In the genomic region with DNA sequence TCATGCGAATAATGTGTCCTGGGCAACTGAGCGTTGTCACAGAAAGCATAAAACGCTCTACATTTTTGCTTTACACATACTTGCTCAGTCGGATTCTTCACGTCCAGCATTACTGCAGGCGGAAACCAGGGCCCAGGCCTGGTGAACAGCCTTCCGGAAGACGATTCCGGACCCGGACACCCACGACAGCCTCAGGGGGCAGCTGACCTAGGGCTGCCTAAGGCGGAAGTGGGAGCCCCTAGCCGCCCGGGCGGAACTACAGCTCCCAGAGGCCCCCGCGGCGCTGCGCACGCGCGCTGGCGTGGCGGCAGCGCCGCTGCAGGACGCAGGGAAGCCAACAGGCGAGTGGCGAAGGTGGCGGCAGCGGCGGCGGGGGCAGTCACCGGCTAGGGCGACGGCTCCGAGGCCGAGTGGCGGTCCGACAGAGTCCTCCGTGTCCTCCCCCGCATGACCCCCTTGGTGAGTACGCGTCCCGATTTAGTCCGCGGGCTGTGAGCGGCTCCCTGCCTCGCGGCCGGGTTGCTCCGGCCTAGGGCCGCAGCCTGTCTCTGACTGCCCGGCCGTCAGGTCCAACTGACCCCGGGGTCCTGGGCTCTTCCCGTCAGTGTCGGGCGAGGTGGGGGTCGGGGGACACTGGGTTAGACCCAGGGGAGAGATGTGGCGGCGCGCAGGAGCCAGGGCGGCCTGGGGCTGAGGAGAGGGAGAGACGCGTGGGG, we compare ENCODE assay signal across 8 cellular contexts. TPM values are rescaled to one million over a fixed set of nuclear protein-coding genes. Genes with fewer than 3 reads are reported as not detected.
A peak's percentile ranks its signal among the peaks of the same experiment; 100 is the strongest.
DNase-seq lines count a peak whose midpoint lies in the region; ATAC-seq and TF ChIP-seq lines count a peak whose summit lies in the region.

A gene with protein sequence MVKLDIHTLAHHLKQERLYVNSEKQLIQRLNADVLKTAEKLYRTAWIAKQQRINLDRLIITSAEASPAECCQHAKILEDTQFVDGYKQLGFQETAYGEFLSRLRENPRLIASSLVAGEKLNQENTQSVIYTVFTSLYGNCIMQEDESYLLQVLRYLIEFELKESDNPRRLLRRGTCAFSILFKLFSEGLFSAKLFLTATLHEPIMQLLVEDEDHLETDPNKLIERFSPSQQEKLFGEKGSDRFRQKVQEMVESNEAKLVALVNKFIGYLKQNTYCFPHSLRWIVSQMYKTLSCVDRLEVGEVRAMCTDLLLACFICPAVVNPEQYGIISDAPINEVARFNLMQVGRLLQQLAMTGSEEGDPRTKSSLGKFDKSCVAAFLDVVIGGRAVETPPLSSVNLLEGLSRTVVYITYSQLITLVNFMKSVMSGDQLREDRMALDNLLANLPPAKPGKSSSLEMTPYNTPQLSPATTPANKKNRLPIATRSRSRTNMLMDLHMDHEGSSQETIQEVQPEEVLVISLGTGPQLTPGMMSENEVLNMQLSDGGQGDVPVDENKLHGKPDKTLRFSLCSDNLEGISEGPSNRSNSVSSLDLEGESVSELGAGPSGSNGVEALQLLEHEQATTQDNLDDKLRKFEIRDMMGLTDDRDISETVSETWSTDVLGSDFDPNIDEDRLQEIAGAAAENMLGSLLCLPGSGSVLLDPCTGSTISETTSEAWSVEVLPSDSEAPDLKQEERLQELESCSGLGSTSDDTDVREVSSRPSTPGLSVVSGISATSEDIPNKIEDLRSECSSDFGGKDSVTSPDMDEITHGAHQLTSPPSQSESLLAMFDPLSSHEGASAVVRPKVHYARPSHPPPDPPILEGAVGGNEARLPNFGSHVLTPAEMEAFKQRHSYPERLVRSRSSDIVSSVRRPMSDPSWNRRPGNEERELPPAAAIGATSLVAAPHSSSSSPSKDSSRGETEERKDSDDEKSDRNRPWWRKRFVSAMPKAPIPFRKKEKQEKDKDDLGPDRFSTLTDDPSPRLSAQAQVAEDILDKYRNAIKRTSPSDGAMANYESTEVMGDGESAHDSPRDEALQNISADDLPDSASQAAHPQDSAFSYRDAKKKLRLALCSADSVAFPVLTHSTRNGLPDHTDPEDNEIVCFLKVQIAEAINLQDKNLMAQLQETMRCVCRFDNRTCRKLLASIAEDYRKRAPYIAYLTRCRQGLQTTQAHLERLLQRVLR (N-terminal part only) (plus strand): TSS at position 326 of the 716 bp plus-strand sequence. CDS start 37,096 bp downstream, outside the sequence.

- peaks cover 4 to 32% (median 15%) of the 10 kb centered on the region in 4 donors for H3K4me1 ChIP-seq in transverse colon

- H3K9me3 Mint-ChIP-seq in activated naive CD8-positive, alpha-beta T cell treated with anti-CD3 and anti-CD28 coated beads, Interleukin-2, amount 50 U/mL, for 24 hours: no peaks in the 10 kb centered on the region

- H3K4me3 Mint-ChIP-seq in activated naive CD8-positive, alpha-beta T cell treated with anti-CD3 and anti-CD28 coated beads, Interleukin-2, amount 50 U/mL, for 24 hours: peak within 1 kb of the TSS; percentile 98

- peak; percentile 70 for TF ChIP-seq POLR2A in transverse colon (IDR thresholded peaks at IDR 0.05)

- no peaks in the 10 kb centered on the region for H3K36me3 ChIP-seq in transverse colon

- H3K36me3 Mint-ChIP-seq in activated naive CD8-positive, alpha-beta T cell treated with anti-CD3 and anti-CD28 coated beads, Interleukin-2, amount 50 U/mL, for 24 hours (ENCODE audit: low read depth): peaks cover 22% of the 10 kb centered on the region

- ATAC-seq in HG02678 (IDR thresholded peaks at IDR 0.05; ENCODE audit: unreplicated experiment): peak; percentile 94
- peak; percentile 98 for ATAC-seq in activated naive CD8-positive, alpha-beta T cell treated with anti-CD3 and anti-CD28 coated beads, Interleukin-2, amount 50 U/mL, for 24 hours

- H3K27me3 ChIP-seq in transverse colon: no peaks in the 10 kb centered on the region

- 0 to 1% methylated on average over 3 to 62 of the region's 66 CpGs for WGBS in transverse colon (ENCODE audit: low coverage in 1 of 2), 2 donors

- H3K4me3 ChIP-seq in GM12875 (ENCODE audit: low read depth, low read length) (peak within 1 kb of the TSS; percentile 84), transverse colon (peak within 1 kb of the TSS; percentile 70 to 96 (median 79))

- H3K4me1 Mint-ChIP-seq in activated naive CD8-positive, alpha-beta T cell treated with anti-CD3 and anti-CD28 coated beads, Interleukin-2, amount 50 U/mL, for 24 hours: peaks cover 42% of the 10 kb centered on the region

- intact Hi-C loops in cardiac septum (cut with DNase I) (loop anchor here (1.0 to 5.0 kb wide), 2 partner anchors 20 to 69 kb away; a partner anchor contains a TSS), transverse colon (cut with DNase I; ENCODE audit: low total_unique reads) (no loop called here)

- H3K27ac ChIP-seq in transverse colon: peak within 1 kb of the TSS; percentile 88 to 92 (median 92)

- TF ChIP-seq CTCF in GM12875 (IDR thresholded peaks at IDR 0.05; ENCODE audit: borderline replicate concordance, insufficient read depth, low read depth, low read length) (peak; percentile 64), transverse colon (IDR thresholded peaks at IDR 0.05) (peak; percentile 28 to 64 (median 44))

- no peaks in the 10 kb centered on the region for H3K9me3 ChIP-seq in transverse colon

- peaks cover 2% of the 10 kb centered on the region for H3K27me3 Mint-ChIP-seq in activated naive CD8-positive, alpha-beta T cell treated with anti-CD3 and anti-CD28 coated beads, Interleukin-2, amount 50 U/mL, for 24 hours

- peak within 1 kb of the TSS; percentile 95 for H3K27ac Mint-ChIP-seq in activated naive CD8-positive, alpha-beta T cell treated with anti-CD3 and anti-CD28 coated beads, Interleukin-2, amount 50 U/mL, for 24 hours

- DNase-seq in NCI-H1105 treated with DMSO at 0.1 percent for 48 hours (lab: John Stamatoyannopoulos, UW) (peak; percentile 83), SW480 (ENCODE audit: low spot score) (peak; percentile 94), cardiac septum (ENCODE audit: low spot score) (peak; percentile 95), pons (ENCODE audit: low spot score) (peak; percentile 92), transverse colon (peak; percentile 91)
- peak; percentile 92 for DNase-seq in activated naive CD8-positive, alpha-beta T cell treated with anti-CD3 and anti-CD28 coated beads, Interleukin-2, amount 50 U/mL, for 24 hours

- no peak for TF ChIP-seq EP300 in transverse colon (IDR thresholded peaks at IDR 0.05; ENCODE audit: low read depth)

- in situ Hi-C loops in transverse colon (cut with MboI; ENCODE audit: low pct_ligation_motif_present in 1 of 4, low pct_unique_long_range_greater_than_20kb in 1 of 4, low sequenced_read_pairs in 3 of 4): no loop called here

RNA-seq across cellular contexts. Expression of the gene that starts here (rescaled TPM):
- total RNA-seq in cardiac septum (31.1 TPM), transverse colon (10 to 100 TPM; 27.7 to 80.4 (median 48.4) TPM)

Comparison
In these comparisons a context has a peak if more than half of its experiments do, and no peak if none do; other contexts are left out.
1. Peak in every context shown above with its lines: DNase-seq, ATAC-seq, H3K4me3 ChIP-seq and H3K27ac ChIP-seq.